7 cellular contexts compared by ENCODE assay signal in genomic region chr12:127810459-127810858, GRCh38.
A peak's percentile ranks its signal among the peaks of the same experiment; 100 is the strongest.
DNase-seq lines count a peak whose midpoint lies in the region; ATAC-seq, FAIRE-seq and TF ChIP-seq lines count a peak whose summit lies in the region.
"Not testable (repeated sequence)": the region's sequence is repeated elsewhere in the genome, so short reads cannot be mapped to it uniquely, and the experiment has no call there.

No MANE protein-coding gene starts in this region.

- not testable (repeated sequence) for TF ChIP-seq RAD21 in neural cell (conservative IDR thresholded peaks at IDR 0.05)

- not testable (repeated sequence) for TF ChIP-seq EP300 in neural cell (conservative IDR thresholded peaks at IDR 0.05; ENCODE audit: poor library complexity, severe bottlenecking)

- not testable (repeated sequence) for H3K4me2 ChIP-seq in fibroblast of lung (ENCODE audit: extremely low read depth, insufficient read depth, low read length); neural cell (ENCODE audit: low read length)
- H3K4me2 ChIP-seq in skeletal muscle satellite cell (ENCODE audit: low read length), result peak overlapping the region; percentile 21

- peak overlapping the region; percentile 24 for H3K27ac ChIP-seq in RWPE2 (ENCODE audit: poor library complexity, severe bottlenecking)
- peak overlapping the region; percentile 85 for H3K27ac ChIP-seq in brain microvascular endothelial cell
- peak overlapping the region; percentile 31 for H3K27ac ChIP-seq in fibroblast of lung (ENCODE audit: insufficient read depth, low read length)
- peak overlapping the region; percentile 63 for H3K27ac ChIP-seq in neural cell (ENCODE audit: low read length)

- H4K20me1 ChIP-seq in fibroblast of lung (ENCODE audit: control insufficient read depth, extremely low read depth, insufficient read depth, low read length); neural cell (ENCODE audit: insufficient read depth): not testable (repeated sequence)

- H3K9me3 ChIP-seq in RWPE2 (ENCODE audit: severe bottlenecking); fibroblast of lung (ENCODE audit: control insufficient read depth, insufficient read depth, low read depth, low read length); neural cell (ENCODE audit: low read length); skeletal muscle satellite cell (replicated peaks; ENCODE audit: low read length): not testable (repeated sequence)

- H3K27me3 ChIP-seq in RWPE2 (ENCODE audit: insufficient read depth, poor library complexity, severe bottlenecking); brain microvascular endothelial cell (replicated peaks); fibroblast of lung (ENCODE audit: control insufficient read depth, insufficient read depth, low read length); neural cell (ENCODE audit: insufficient read depth, low read depth, low read length); skeletal muscle satellite cell (ENCODE audit: control insufficient read depth, insufficient read depth, low read length): not testable (repeated sequence)

- TF ChIP-seq CTCF in RWPE2 (IDR thresholded peaks at IDR 0.05; ENCODE audit: poor library complexity, severe bottlenecking); brain microvascular endothelial cell (IDR thresholded peaks at IDR 0.05; ENCODE audit: low read depth, low read length, missing control alignments); fibroblast of lung (conservative IDR thresholded peaks at IDR 0.05 in 1 of 2, IDR thresholded peaks at IDR 0.05 in 1 of 2; ENCODE audit: low read depth in 1 of 2, low read length in 2 of 2); neural cell (IDR thresholded peaks at IDR 0.05; ENCODE audit: poor library complexity, severe bottlenecking): not testable (repeated sequence)

- not testable (repeated sequence) for H3F3A ChIP-seq in neural cell (ENCODE audit: insufficient read depth, low read length, poor library complexity, severe bottlenecking)

- not testable (repeated sequence) for H3K9ac ChIP-seq in fibroblast of lung (ENCODE audit: insufficient read depth, low read length); neural cell (ENCODE audit: low read length)
- peak overlapping the region; percentile 53 for H3K9ac ChIP-seq in skeletal muscle satellite cell (ENCODE audit: low read depth, low read length)

- not testable (repeated sequence) for H3K79me2 ChIP-seq in fibroblast of lung (ENCODE audit: control insufficient read depth, insufficient read depth, low read length); neural cell (replicated peaks; ENCODE audit: insufficient read depth, low read length)

- in situ Hi-C loops in brain microvascular endothelial cell (cut with HindIII; ENCODE audit: low pct_ligation_motif_present, low sequenced_read_pairs), result not testable (repeated sequence)

- H3K4me3 ChIP-seq in RWPE2 (ENCODE audit: severe bottlenecking); brain microvascular endothelial cell (ENCODE audit: low read depth, low read length); fibroblast of lung (replicated peaks in 1 of 4; ENCODE audit: control extremely low read depth in 1 of 4, insufficient read depth in 1 of 4, low read depth in 3 of 4, low read length in 4 of 4); neural cell (ENCODE audit: low read length); skeletal muscle satellite cell (ENCODE audit: low read length): not testable (repeated sequence)

- H3K9me2 ChIP-seq in neural cell (ENCODE audit: insufficient read depth, low read length), result not testable (repeated sequence)

- not testable (repeated sequence) for H3K4me1 ChIP-seq in RWPE2 (ENCODE audit: insufficient read depth, poor library complexity, severe bottlenecking); fibroblast of lung (ENCODE audit: control insufficient read depth, extremely low read depth, insufficient read depth, low read length)
- H3K4me1 ChIP-seq in skeletal muscle satellite cell (ENCODE audit: control insufficient read depth, insufficient read depth, low read length), result peaks cover 32% of the 10 kb centered on the region

- H3K36me3 ChIP-seq in RWPE2 (ENCODE audit: low read depth); brain microvascular endothelial cell (replicated peaks); fibroblast of lung (ENCODE audit: control insufficient read depth, insufficient read depth, low read length); neural cell (ENCODE audit: insufficient read depth, low read length); skeletal muscle satellite cell (ENCODE audit: insufficient read depth, low read length): not testable (repeated sequence)

- not testable (repeated sequence) for H2AFZ ChIP-seq in fibroblast of lung (ENCODE audit: low read length); neural cell (ENCODE audit: low read depth, low read length)

- DNase-seq in RWPE2 (ENCODE audit: low spot score); brain microvascular endothelial cell; fibroblast of lung (ENCODE audit: low read depth in 2 of 2); urothelium cell line (ENCODE audit: low spot score): not testable (repeated sequence)
- DNase-seq in islet precursor cell, result peak; percentile 75

- peak; percentile 5 for FAIRE-seq in urothelium cell line (lab: Jason Lieb, UNC)

- ATAC-seq in RWPE2 (ENCODE audit: low read depth), result peak; percentile 9; the same call in 1 of the 3 replicates

Comparison
In these comparisons a context has a peak if more than half of its experiments do, and no peak if none do; other contexts are left out.
1. H3K27ac ChIP-seq: peak in every context shown above with its lines; median percentile 85 in brain microvascular endothelial cell; 63 in neural cell; 31 in fibroblast of lung; 24 in RWPE2.